1 cellular context compared by ENCODE assay signal in genomic region chr4:145878501-145879435, GRCh38.
TF ChIP-seq lines count a peak whose summit lies in the region.

No MANE protein-coding gene starts in this region.

TF ChIP-seq in IMR-90, 13 proteins besides CTCF, POLR2A, EP300 and RAD21 (continued from another document):
- TF ChIP-seq MAZ (IDR thresholded peaks at IDR 0.05; ENCODE audit: borderline replicate concordance, low read depth, low read length) (no peak), NFE2L2 (IDR thresholded peaks at IDR 0.05; ENCODE audit: low read depth, low read length) (no peak), BHLHE40 (IDR thresholded peaks at IDR 0.05; ENCODE audit: low read depth, low read length) (no peak), MAFK (IDR thresholded peaks at IDR 0.05; ENCODE audit: low read depth, low read length) (no peak), FOS (IDR thresholded peaks at IDR 0.05; ENCODE audit: low read depth, low read length) (no peak), ELK1 (IDR thresholded peaks at IDR 0.05; ENCODE audit: borderline replicate concordance, low read depth, low read length) (no peak)
